In the genomic region with DNA sequence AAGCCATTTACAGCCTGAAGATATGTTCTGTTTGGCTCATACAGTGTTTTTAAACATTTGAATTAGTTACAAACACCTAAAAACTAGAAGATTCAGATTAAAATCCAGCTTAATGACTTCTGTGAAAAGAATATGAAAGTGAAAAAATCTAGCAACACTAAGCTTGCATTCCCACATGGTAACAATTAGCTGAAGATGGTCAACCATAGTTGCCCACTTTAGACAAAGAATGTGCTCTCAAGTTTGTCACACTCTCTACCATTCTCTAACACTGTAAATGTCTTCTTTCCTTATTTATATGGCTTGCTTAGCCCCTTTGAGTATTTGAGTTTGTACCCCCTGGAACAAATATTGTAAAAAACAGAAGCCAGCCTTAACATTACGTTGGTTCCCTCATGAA, we compare ENCODE assay signal across 28 cellular contexts. TPM values are rescaled to one million over a fixed set of nuclear protein-coding genes. Genes with fewer than 3 reads are reported as not detected.
DNase-seq lines count a peak whose midpoint lies in the region; ATAC-seq, FAIRE-seq and TF ChIP-seq lines count a peak whose summit lies in the region.
"Had no signal": no experiment of that assay in that cellular context is flagged by ENCODE, and none has a peak within 500 bp of the region (broad histone marks: within the 10 kb centered on the region; RNA-seq: fewer than 3 reads in every experiment).

No MANE protein-coding gene starts in this region.

- no peak overlapping the region for H3K4me3 Mint-ChIP-seq in activated T-cell treated with anti-CD3 and anti-CD28 coated beads, Interleukin-2, amount 50 U/mL, for 72 hours
- H3K4me3 Mint-ChIP-seq in natural killer cell treated with Interleukin-12 subunit alpha and Interleukin-12 subunit beta and Interleukin-15 and Interleukin-18, amount 100 ng/mL, for 72 hours: no peak overlapping the region
- H3K4me3 Mint-ChIP-seq: CD4-positive, alpha-beta memory T cell; GM23338; H9 had no signal

- H3K27ac Mint-ChIP-seq in activated T-cell treated with anti-CD3 and anti-CD28 coated beads, Interleukin-2, amount 50 U/mL, for 72 hours: no peak overlapping the region
- H3K27ac Mint-ChIP-seq in natural killer cell treated with Interleukin-12 subunit alpha and Interleukin-12 subunit beta and Interleukin-15 and Interleukin-18, amount 100 ng/mL, for 72 hours: no peak overlapping the region
- H3K27ac Mint-ChIP-seq: CD4-positive, alpha-beta memory T cell had no signal

- peaks cover 3% of the 10 kb centered on the region for H3K9me3 ChIP-seq in WERI-Rb-1 (ENCODE audit: severe bottlenecking)
- H3K9me3 ChIP-seq: Caco-2, SK-N-SH had no signal

- DNase-seq in AG10803 (ENCODE audit: low read depth) (peak; percentile 59), GM12892 (ENCODE audit: insufficient read length) (no peak), WERI-Rb-1 (no peak), fibroblast of peridontal ligament (ENCODE audit: extremely low read depth) (peak; percentile 54)
- DNase-seq in activated CD4-positive, alpha-beta T cell treated with anti-CD3 and anti-CD28 coated beads, Interleukin-2, amount 50 U/mL, for 48 hours: no peak
- DNase-seq in activated T-cell treated with anti-CD3 and anti-CD28 coated beads, Interleukin-2, amount 50 U/mL, for 72 hours: no peak
- no peak for DNase-seq in natural killer cell treated with Interleukin-12 subunit alpha and Interleukin-12 subunit beta and Interleukin-15 and Interleukin-18, amount 100 ng/mL, for 72 hours (ENCODE audit: low spot score)
- DNase-seq: 8988T; ACHN; AML-193; C1 segment of cervical spinal cord; Caco-2; CD4-positive, alpha-beta memory T cell; EL; GDM1; H9; KBM-7; MV-4-11; NCI-H1105; NCI-H1436 treated with DMSO at 0.1 percent for 48 hours; NCI-H187 treated with DMSO at 0.1 percent for 48 hours; NCI-H526; SHP77 treated with DMSO at 0.1 percent for 48 hours; SK-N-SH; SW 1271 had no signal

- H3K4me1 Mint-ChIP-seq in activated T-cell treated with anti-CD3 and anti-CD28 coated beads, Interleukin-2, amount 50 U/mL, for 72 hours (ENCODE audit: low read depth): no peaks in the 10 kb centered on the region
- H3K4me1 Mint-ChIP-seq in natural killer cell treated with Interleukin-12 subunit alpha and Interleukin-12 subunit beta and Interleukin-15 and Interleukin-18, amount 100 ng/mL, for 72 hours (ENCODE audit: low read depth in 2 of 2): peaks cover 23 to 30% of the 10 kb centered on the region in 2 donors
- H3K4me1 Mint-ChIP-seq: CD4-positive, alpha-beta memory T cell had no signal

- TF ChIP-seq CTCF in AG10803 (conservative IDR thresholded peaks at IDR 0.05; ENCODE audit: low read length): no peak
- no peak for TF ChIP-seq CTCF in WERI-Rb-1 (IDR thresholded peaks at IDR 0.05; ENCODE audit: low read depth, low read length)

- no peaks in the 10 kb centered on the region for H3K27me3 Mint-ChIP-seq in activated T-cell treated with anti-CD3 and anti-CD28 coated beads, Interleukin-2, amount 50 U/mL, for 72 hours (ENCODE audit: low read depth)
- no peaks in the 10 kb centered on the region for H3K27me3 Mint-ChIP-seq in natural killer cell treated with Interleukin-12 subunit alpha and Interleukin-12 subunit beta and Interleukin-15 and Interleukin-18, amount 100 ng/mL, for 72 hours

- ATAC-seq in activated T-cell treated with anti-CD3 and anti-CD28 coated beads, Interleukin-2, amount 50 U/mL, for 72 hours (replicated peaks in 1 of 2): no peak
- ATAC-seq in HG02981 (IDR thresholded peaks at IDR 0.05; ENCODE audit: unreplicated experiment): no peak
- no peak for ATAC-seq in natural killer cell treated with Interleukin-12 subunit alpha and Interleukin-12 subunit beta and Interleukin-15 and Interleukin-18, amount 100 ng/mL, for 72 hours
- ATAC-seq: GM23338, Panc1 had no signal

- no peak for TF ChIP-seq POLR2A in GM12892 (IDR thresholded peaks at IDR 0.05; ENCODE audit: low read depth, low read length)

- H3K27me3 ChIP-seq in WERI-Rb-1 (ENCODE audit: insufficient read depth, low read depth, severe bottlenecking): no peaks in the 10 kb centered on the region

- peaks cover 0 to under 1% of the 10 kb centered on the region in 2 donors for H3K36me3 Mint-ChIP-seq in activated T-cell treated with anti-CD3 and anti-CD28 coated beads, Interleukin-2, amount 50 U/mL, for 72 hours (ENCODE audit: insufficient read depth in 2 of 2)
- no peaks in the 10 kb centered on the region for H3K36me3 Mint-ChIP-seq in natural killer cell treated with Interleukin-12 subunit alpha and Interleukin-12 subunit beta and Interleukin-15 and Interleukin-18, amount 100 ng/mL, for 72 hours
- H3K36me3 Mint-ChIP-seq: CD4-positive, alpha-beta memory T cell had no signal

- FAIRE-seq in GM12892 (lab: Jason Lieb, UNC): peak; percentile 56

- H3K9me3 Mint-ChIP-seq in activated T-cell treated with anti-CD3 and anti-CD28 coated beads, Interleukin-2, amount 50 U/mL, for 72 hours: peaks cover 0 to under 1% of the 10 kb centered on the region in 2 donors
- H3K9me3 Mint-ChIP-seq in natural killer cell treated with Interleukin-12 subunit alpha and Interleukin-12 subunit beta and Interleukin-15 and Interleukin-18, amount 100 ng/mL, for 72 hours: no peaks in the 10 kb centered on the region
- H3K9me3 Mint-ChIP-seq: GM23338, H9 had no signal

- H3K4me3 ChIP-seq in AG10803 (ENCODE audit: low read length) (no peak overlapping the region), WERI-Rb-1 (ENCODE audit: low read depth, low read length) (no peak overlapping the region)
- H3K4me3 ChIP-seq: GM23338 had no signal

- peak overlapping the region; percentile 83 for H3K27ac ChIP-seq in WERI-Rb-1

- peaks cover 12% of the 10 kb centered on the region for H3K36me3 ChIP-seq in WERI-Rb-1

RNA-seq across cellular contexts. Expression of a gene that starts 32.7 kb away (rescaled TPM):
- 29.8 TPM for polyA plus RNA-seq in GM12892 (2012; ENCODE audit: missing spikeins)
- 10 to 100 TPM; 22.8 to 58.2 TPM for total RNA-seq in activated T-cell treated with anti-CD3 and anti-CD28 coated beads, Interleukin-2, amount 50 U/mL, for 72 hours
- 10 to 100 TPM; 83.1 to 94.7 TPM for total RNA-seq in natural killer cell treated with Interleukin-12 subunit alpha and Interleukin-12 subunit beta and Interleukin-15 and Interleukin-18, amount 100 ng/mL, for 72 hours

Comparison
In these comparisons a context has a peak if more than half of its experiments do, and no peak if none do; other contexts are left out.
1. DNase-seq: peak in AG10803 (single experiment) and fibroblast of peridontal ligament (single experiment); none in GM12892 (single experiment), WERI-Rb-1 (single experiment), activated CD4-positive, alpha-beta T cell treated with anti-CD3 and anti-CD28 coated beads, Interleukin-2, amount 50 U/mL, for 48 hours (0 of 2), activated T-cell treated with anti-CD3 and anti-CD28 coated beads, Interleukin-2, amount 50 U/mL, for 72 hours (0 of 2) and natural killer cell treated with Interleukin-12 subunit alpha and Interleukin-12 subunit beta and Interleukin-15 and Interleukin-18, amount 100 ng/mL, for 72 hours (single experiment).